Comparison of ENCODE assay signal across 11 cellular contexts in genomic region chr7:55504093-55504859, GRCh38.
A peak's percentile ranks its signal among the peaks of the same experiment; 100 is the strongest.
DNase-seq lines count a peak whose midpoint lies in the region; ATAC-seq and TF ChIP-seq lines count a peak whose summit lies in the region.
"Had no signal": no experiment of that assay in that cellular context is flagged by ENCODE, and none has a peak within 500 bp of the region (broad histone marks: within the 10 kb centered on the region; RNA-seq: fewer than 3 reads in every experiment).

No MANE protein-coding gene starts in this region.

- no peak overlapping the region for H3K4me3 Mint-ChIP-seq in CD8-positive, alpha-beta T cell
- H3K4me3 Mint-ChIP-seq in T-cell: no peak overlapping the region
- H3K4me3 Mint-ChIP-seq in memory B cell: peak overlapping the region; percentile 41

- DNase-seq in CD8-positive, alpha-beta T cell: no peak
- peak; percentile 44 for DNase-seq in IMR-90
- DNase-seq in T-cell: no peak
- DNase-seq in memory B cell (ENCODE audit: low spot score in 2 of 2): no peak
- no peak for DNase-seq in KBM-7
- DNase-seq in hepatocyte (ENCODE audit: low spot score): no peak
- DNase-seq in WERI-Rb-1: no peak
- DNase-seq: activated CD4-positive, alpha-beta T cell treated with anti-CD3 and anti-CD28 coated beads for 48 hours; left cardiac atrium; testis had no signal

- no peaks in the 10 kb centered on the region for H3K9me3 Mint-ChIP-seq in CD8-positive, alpha-beta T cell
- H3K9me3 Mint-ChIP-seq in T-cell (no peaks in the 10 kb centered on the region), memory B cell (no peaks in the 10 kb centered on the region)

- H3K27ac Mint-ChIP-seq in CD8-positive, alpha-beta T cell: peak overlapping the region; percentile 84
- peak overlapping the region; percentile 61 to 67 for H3K27ac Mint-ChIP-seq in T-cell
- peak overlapping the region; percentile 89 for H3K27ac Mint-ChIP-seq in memory B cell

- POLR2A ChIA-PET in CD8-positive, alpha-beta T cell (lab: Charles Lee): interaction anchor here (1.0 kb wide), 1 partner anchor 9 kb away, joined by 3 read pairs; no protein-coding TSS in a partner anchor
- POLR2A ChIA-PET in IMR-90 (lab: Charles Lee; ENCODE audit: unreplicated experiment) (no interaction called here), T-cell (lab: Charles Lee) (no interaction called here)

- no peak for TF ChIP-seq POLR2A in IMR-90 (IDR thresholded peaks at IDR 0.05; ENCODE audit: low read depth, low read length)

- H3K79me1 ChIP-seq in IMR-90 (ENCODE audit: low read depth in 1 of 2, low read length in 2 of 2): peaks cover 52 to 88% of the 10 kb centered on the region in 2 experiments

- H4K8ac ChIP-seq in IMR-90 (ENCODE audit: low read depth in 2 of 2, low read length in 2 of 2): 0 out of 4 replicates have a peak overlapping the region, but pooled peaks of 1 of the 2 experiments have one; percentile 15

- peak overlapping the region; percentile 49 for H2AK9ac ChIP-seq in IMR-90 (replicated peaks; ENCODE audit: low read depth, low read length, poor library complexity)

- WGBS in IMR-90 (ENCODE audit: extremely low coverage in 2 of 2, insufficient read length in 1 of 2), 2 experiments: 100% methylated on average over 1 of the region's 6 CpGs; no CpG with 5 or more reads in 1 of the 2 experiments
- 88% methylated on average over 6 of the region's 6 CpGs for WGBS in hepatocyte (ENCODE audit: low lambda C conversion rate, missing lambda C conversion rate)

- no peak overlapping the region for H3K56ac ChIP-seq in IMR-90 (ENCODE audit: extremely low read depth, insufficient read depth, low read length)

- H3K4me1 Mint-ChIP-seq in CD8-positive, alpha-beta T cell (ENCODE audit: low read depth): peaks cover 65% of the 10 kb centered on the region
- H3K4me1 Mint-ChIP-seq in T-cell (peaks cover 41 to 75% (median 67%) of the 10 kb centered on the region in 3 donors), memory B cell (peaks cover 49% of the 10 kb centered on the region)

- peaks cover 53% of the 10 kb centered on the region for H3K36me3 Mint-ChIP-seq in CD8-positive, alpha-beta T cell
- H3K36me3 Mint-ChIP-seq in T-cell: peaks cover 28% of the 10 kb centered on the region
- H3K36me3 Mint-ChIP-seq in memory B cell: peaks cover 23% of the 10 kb centered on the region

- peak overlapping the region; percentile 46 for H3K14ac ChIP-seq in IMR-90 (replicated peaks; ENCODE audit: low read depth, low read length)

- TF ChIP-seq RAD21 in IMR-90 (IDR thresholded peaks at IDR 0.05; ENCODE audit: low read length): no peak

- peak overlapping the region; percentile 56 for H2BK20ac ChIP-seq in IMR-90 (ENCODE audit: low read depth, low read length)

- H2BK5ac ChIP-seq in IMR-90 (ENCODE audit: low read depth, low read length, poor library complexity, severe bottlenecking): peak overlapping the region; percentile 33

- no peaks in the 10 kb centered on the region for H3K4me1 ChIP-seq in CD8-positive, alpha-beta T cell (ENCODE audit: insufficient read depth, low read length)
- peaks cover 14% of the 10 kb centered on the region for H3K4me1 ChIP-seq in IMR-90 (ENCODE audit: control insufficient read depth, insufficient read depth, low read length)
- H3K4me1 ChIP-seq in hepatocyte (ENCODE audit: insufficient read depth): no peaks in the 10 kb centered on the region
- H3K4me1 ChIP-seq: testis had no signal

- H3K4me3 ChIP-seq in CD8-positive, alpha-beta T cell (ENCODE audit: low read depth, low read length): no peak overlapping the region
- H3K4me3 ChIP-seq in IMR-90 (ENCODE audit: insufficient read depth, low read depth, low read length) (no peak overlapping the region), hepatocyte (no peak overlapping the region), WERI-Rb-1 (ENCODE audit: low read depth, low read length) (no peak overlapping the region)
- H3K4me3 ChIP-seq: testis had no signal

- peak overlapping the region; percentile 29; the same call in 1 of the 2 replicates for H2AK5ac ChIP-seq in IMR-90 (ENCODE audit: low read depth, low read length)

- H3K79me2 ChIP-seq in hepatocyte: no peaks in the 10 kb centered on the region

- H3K9me2 ChIP-seq in hepatocyte (replicated peaks; ENCODE audit: insufficient read depth): no peaks in the 10 kb centered on the region

- H3K4me2 ChIP-seq in IMR-90 (ENCODE audit: low read depth, low read length) (no peak overlapping the region), hepatocyte (no peak overlapping the region)

- TF ChIP-seq CTCF in CD8-positive, alpha-beta T cell (IDR thresholded peaks at IDR 0.05): no peak
- TF ChIP-seq CTCF in IMR-90 (conservative IDR thresholded peaks at IDR 0.05; ENCODE audit: low read depth, low read length): no peak
- no peak for TF ChIP-seq CTCF in hepatocyte (IDR thresholded peaks at IDR 0.05; ENCODE audit: poor library complexity)
- TF ChIP-seq CTCF in WERI-Rb-1 (IDR thresholded peaks at IDR 0.05; ENCODE audit: low read depth, low read length): no peak

- H2AFZ ChIP-seq in IMR-90 (replicated peaks; ENCODE audit: low read length, poor library complexity): peak overlapping the region; percentile 36
- no peak overlapping the region for H2AFZ ChIP-seq in hepatocyte

- H2BK15ac ChIP-seq in IMR-90 (ENCODE audit: low read depth, low read length): no peak overlapping the region; the same call in 2 of the 3 replicates

- no TSS peak for BruUV-seq in IMR-90 (replicated peaks; lab: Mats Ljungman, UMichigan)

- no peak overlapping the region for H3K18ac ChIP-seq in IMR-90 (ENCODE audit: low read depth, low read length)

- H3K9ac ChIP-seq in IMR-90 (ENCODE audit: low read depth, low read length): no peak overlapping the region

- dilution Hi-C loops in IMR-90 (cut with HindIII; ENCODE audit: low sequenced_read_pairs, unreplicated experiment): no loop called here

- no peaks in the 10 kb centered on the region for H3K9me3 ChIP-seq in CD8-positive, alpha-beta T cell (ENCODE audit: low read length)
- H3K9me3 ChIP-seq in IMR-90 (ENCODE audit: control insufficient read depth, insufficient read depth, low read length) (no peaks in the 10 kb centered on the region), hepatocyte (ENCODE audit: low read depth) (no peaks in the 10 kb centered on the region), WERI-Rb-1 (ENCODE audit: severe bottlenecking) (no peaks in the 10 kb centered on the region)
- H3K9me3 ChIP-seq: testis had no signal

- H2BK120ac ChIP-seq in IMR-90 (ENCODE audit: low read depth, low read length): peak overlapping the region; percentile 57; the same call in 1 of the 2 replicates

- no peaks in the 10 kb centered on the region for H3K27me3 ChIP-seq in CD8-positive, alpha-beta T cell (ENCODE audit: insufficient read depth, low read length)
- no peaks in the 10 kb centered on the region for H3K27me3 ChIP-seq in IMR-90 (ENCODE audit: control insufficient read depth, insufficient read depth, low read length)
- no peaks in the 10 kb centered on the region for H3K27me3 ChIP-seq in hepatocyte
- no peaks in the 10 kb centered on the region for H3K27me3 ChIP-seq in WERI-Rb-1 (ENCODE audit: insufficient read depth, low read depth, severe bottlenecking)
- H3K27me3 ChIP-seq: testis had no signal

- H3K4ac ChIP-seq in IMR-90 (ENCODE audit: low read depth, low read length): peak overlapping the region; percentile 47; the same call in 1 of the 2 replicates

- H4K5ac ChIP-seq in IMR-90 (ENCODE audit: low read depth, low read length): no peak overlapping the region

- peak overlapping the region; percentile 61; the same call in 1 of the 2 replicates for H4K91ac ChIP-seq in IMR-90 (ENCODE audit: insufficient read depth, low read depth, low read length)

- no peak overlapping the region for H3K27ac ChIP-seq in CD8-positive, alpha-beta T cell (ENCODE audit: low read depth, low read length)
- H3K27ac ChIP-seq in IMR-90 (ENCODE audit: insufficient read depth, low read length) (no peak overlapping the region), hepatocyte (no peak overlapping the region), WERI-Rb-1 (no peak overlapping the region)
- H3K27ac ChIP-seq: testis had no signal

- CTCF ChIA-PET in CD8-positive, alpha-beta T cell (lab: Charles Lee): no interaction called here
- CTCF ChIA-PET in IMR-90 (lab: Yijun Ruan, JAX): no interaction called here
- CTCF ChIA-PET in T-cell (lab: Charles Lee): no interaction called here

- peak overlapping the region; percentile 0; the same call in 1 of the 2 replicates for H3K23ac ChIP-seq in IMR-90 (ENCODE audit: low read depth, low read length)

- H4K20me1 ChIP-seq in IMR-90 (ENCODE audit: insufficient read depth, low read length) (peaks cover 12% of the 10 kb centered on the region; the same call in 1 of the 2 replicates), hepatocyte (ENCODE audit: insufficient read depth, poor library complexity, severe bottlenecking) (no peaks in the 10 kb centered on the region)

- in situ Hi-C loops in IMR-90 (cut with MboI; ENCODE audit: low sequenced_read_pairs) (no loop called here), KBM-7 (cut with MboI; ENCODE audit: low pct_unique_long_range_greater_than_20kb, low sequenced_read_pairs) (no loop called here)

- no peak for ATAC-seq in CD8-positive, alpha-beta T cell
- peak; percentile 12; the same call in 1 of the 2 replicates for ATAC-seq in IMR-90 (ENCODE audit: low read depth)
- no peak for ATAC-seq in T-cell (replicated peaks in 1 of 4)
- peak; percentile 69 for ATAC-seq in memory B cell (ENCODE audit: low read depth)
- no peak for ATAC-seq in HG03135 (IDR thresholded peaks at IDR 0.05; ENCODE audit: unreplicated experiment)

- intact Hi-C loops in CD8-positive, alpha-beta T cell (cut with DNase I, micrococcal nuclease): loop anchor here in 1 of 2 experiments (5.0 kb wide), 1 partner anchor 43 kb away; no protein-coding TSS in a partner anchor
- intact Hi-C loops in IMR-90 (cut with micrococcal nuclease): no loop called here

- H3K36me3 ChIP-seq in CD8-positive, alpha-beta T cell (ENCODE audit: insufficient read depth, low read length): no peaks in the 10 kb centered on the region
- peaks cover 3% of the 10 kb centered on the region; the same call in 1 of the 2 replicates for H3K36me3 ChIP-seq in IMR-90 (ENCODE audit: control insufficient read depth, insufficient read depth, low read length)
- no peaks in the 10 kb centered on the region for H3K36me3 ChIP-seq in hepatocyte (replicated peaks; ENCODE audit: insufficient read depth, low read depth)
- H3K36me3 ChIP-seq in WERI-Rb-1: no peaks in the 10 kb centered on the region; the same call in 1 of the 2 replicates

- peaks cover 21% of the 10 kb centered on the region for H3K9me1 ChIP-seq in IMR-90 (ENCODE audit: insufficient read depth, low read length)

- no peaks in the 10 kb centered on the region for H3K27me3 Mint-ChIP-seq in CD8-positive, alpha-beta T cell (ENCODE audit: low read depth)
- H3K27me3 Mint-ChIP-seq in T-cell (no peaks in the 10 kb centered on the region), memory B cell (no peaks in the 10 kb centered on the region)

TF ChIP-seq in IMR-90, 13 proteins besides CTCF, POLR2A, EP300 and RAD21 (continues in another document):
- no peak for TF ChIP-seq USF2 (IDR thresholded peaks at IDR 0.05; ENCODE audit: low read depth, low read length)

Comparison
In these comparisons a context has a peak if more than half of its experiments do, and no peak if none do; other contexts are left out.
1. ATAC-seq: peak in IMR-90 (single experiment) and memory B cell (single experiment); none in CD8-positive, alpha-beta T cell (single experiment), T-cell (0 of 4) and HG03135 (single experiment).
2. Peak in every context shown above with its lines, with median percentiles within 50 percentile points of each other: H3K27ac Mint-ChIP-seq.